Comparison of ENCODE assay signal across 9 cellular contexts in the genomic region with DNA sequence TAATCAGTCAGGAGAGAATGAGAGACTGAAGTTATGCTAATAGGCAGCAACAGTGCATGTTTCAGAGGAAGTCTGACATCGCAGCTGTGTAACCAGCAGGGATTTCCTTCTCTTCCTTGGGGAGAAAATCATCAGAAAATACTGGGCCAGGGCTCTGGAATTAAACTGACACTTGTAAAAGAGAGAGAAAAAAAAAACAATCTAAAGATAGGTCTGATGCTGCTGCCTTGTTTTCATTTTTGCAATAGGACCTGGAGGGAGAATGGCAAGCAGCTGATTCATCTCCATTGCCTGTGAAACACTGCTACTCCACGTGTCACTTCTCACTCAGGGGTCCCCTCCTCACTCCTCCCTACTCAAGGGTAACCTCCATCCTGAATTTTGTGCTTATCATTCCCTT. TPM values are rescaled to one million over a fixed set of nuclear protein-coding genes. Genes with fewer than 3 reads are reported as not detected.
A peak's percentile ranks its signal among the peaks of the same experiment; 100 is the strongest.
DNase-seq lines count a peak whose midpoint lies in the region; ATAC-seq and TF ChIP-seq lines count a peak whose summit lies in the region.
"Had no signal": no experiment of that assay in that cellular context is flagged by ENCODE, and none has a peak within 500 bp of the region (broad histone marks: within the 10 kb centered on the region; RNA-seq: fewer than 3 reads in every experiment).

No MANE protein-coding gene starts in this region.

- H3K27me3 ChIP-seq in mammary epithelial cell (ENCODE audit: insufficient read depth, low read length) (no peaks in the 10 kb centered on the region), vagina (no peaks in the 10 kb centered on the region)

- peak overlapping the region; percentile 31 for H3K4me2 ChIP-seq in mammary epithelial cell (ENCODE audit: insufficient read depth, low read depth, low read length)

- peaks cover 45% of the 10 kb centered on the region for H3K4me1 Mint-ChIP-seq in activated naive CD4-positive, alpha-beta T cell treated with anti-CD3 and anti-CD28 coated beads, Interleukin-2, amount 50 U/mL, for 24 hours
- peaks cover 13% of the 10 kb centered on the region for H3K4me1 Mint-ChIP-seq in memory B cell

- in situ Hi-C loops in mammary epithelial cell (cut with MboI; ENCODE audit: low sequenced_read_pairs in 2 of 2): loop anchor here (10.0 to 25.0 kb wide), 2 partner anchors 134 to 297 kb away; a partner anchor contains a TSS

- TF ChIP-seq POLR2A in vagina (IDR thresholded peaks at IDR 0.05): no peak

- H2AFZ ChIP-seq in mammary epithelial cell (ENCODE audit: low read depth, low read length): no peak overlapping the region

- intact Hi-C loops in mammary epithelial cell (cut with micrococcal nuclease) (no loop called here), vagina (cut with DNase I) (no loop called here)

- H3K9me3 Mint-ChIP-seq in activated naive CD4-positive, alpha-beta T cell treated with anti-CD3 and anti-CD28 coated beads, Interleukin-2, amount 50 U/mL, for 24 hours: no peaks in the 10 kb centered on the region
- H3K9me3 Mint-ChIP-seq in memory B cell: no peaks in the 10 kb centered on the region

- H3K4me1 ChIP-seq in mammary epithelial cell (ENCODE audit: insufficient read depth, low read length) (peaks cover 20% of the 10 kb centered on the region), vagina (peaks cover 67% of the 10 kb centered on the region)

- H3K27ac ChIP-seq in mammary epithelial cell (ENCODE audit: insufficient read depth, low read depth, low read length) (peak overlapping the region; percentile 53), vagina (peak overlapping the region; percentile 87)

- H3K4me3 ChIP-seq in mammary epithelial cell (replicated peaks in 1 of 3; ENCODE audit: insufficient read depth in 1 of 3, low read depth in 2 of 3, low read length in 3 of 3): no peak overlapping the region
- no peak overlapping the region for H3K4me3 ChIP-seq in vagina

- CTCF ChIA-PET in mammary epithelial cell (lab: Charles Lee; ENCODE audit: low non-redundant PET): no interaction called here

- H3K79me2 ChIP-seq in mammary epithelial cell (ENCODE audit: insufficient read depth, low read length): no peaks in the 10 kb centered on the region

- dilution Hi-C loops in mammary epithelial cell (cut with HindIII; ENCODE audit: low sequenced_read_pairs): no loop called here

- TF ChIP-seq CTCF in mammary epithelial cell (conservative IDR thresholded peaks at IDR 0.05 in 1 of 2, IDR thresholded peaks at IDR 0.05 in 1 of 2; ENCODE audit: extremely low read depth in 1 of 2, insufficient read depth in 1 of 2, low read depth in 1 of 2, low read length in 2 of 2): no peak
- no peak for TF ChIP-seq CTCF in vagina (IDR thresholded peaks at IDR 0.05)

- peaks cover 4% of the 10 kb centered on the region for H3K36me3 Mint-ChIP-seq in activated naive CD4-positive, alpha-beta T cell treated with anti-CD3 and anti-CD28 coated beads, Interleukin-2, amount 50 U/mL, for 24 hours
- peaks cover 15% of the 10 kb centered on the region for H3K36me3 Mint-ChIP-seq in memory B cell

- H3K36me3 ChIP-seq in mammary epithelial cell (ENCODE audit: insufficient read depth, low read length) (no peaks in the 10 kb centered on the region), vagina (no peaks in the 10 kb centered on the region)

- peak overlapping the region; percentile 91 for H3K27ac Mint-ChIP-seq in activated naive CD4-positive, alpha-beta T cell treated with anti-CD3 and anti-CD28 coated beads, Interleukin-2, amount 50 U/mL, for 24 hours
- peak overlapping the region; percentile 85 for H3K27ac Mint-ChIP-seq in memory B cell

- no peak for DNase-seq in activated naive CD4-positive, alpha-beta T cell (lab: John Stamatoyannopoulos, UW)
- DNase-seq in mammary epithelial cell: no peak
- no peak for DNase-seq in memory B cell (ENCODE audit: low spot score in 2 of 2)
- DNase-seq in vagina (ENCODE audit: extremely low spot score in 2 of 2): no peak
- no peak for DNase-seq in HK-2 (ENCODE audit: unreplicated experiment)
- DNase-seq in stimulated activated CD4-positive, alpha-beta T cell treated with anti-CD3 and anti-CD28 coated beads, Interleukin-4, amount 100 ng/mL, for 4 hours: no peak
- no peak for DNase-seq in left lobe of liver (ENCODE audit: low spot score)
- DNase-seq: DMS53 had no signal

- 49% methylated on average over 2 of the region's 2 CpGs for WGBS in mammary epithelial cell (ENCODE audit: low coverage, missing lambda C conversion rate)

- BruUV-seq in mammary epithelial cell (replicated peaks; lab: Mats Ljungman, UMichigan): no TSS peak

- peak overlapping the region; percentile 43 for H3K9ac ChIP-seq in mammary epithelial cell (ENCODE audit: insufficient read depth, low read length)

- ATAC-seq in memory B cell (ENCODE audit: low read depth) (no peak), left lobe of liver (no peak)

- H4K20me1 ChIP-seq in mammary epithelial cell (ENCODE audit: insufficient read depth, low read length): no peaks in the 10 kb centered on the region

- no peaks in the 10 kb centered on the region for H3K27me3 Mint-ChIP-seq in activated naive CD4-positive, alpha-beta T cell treated with anti-CD3 and anti-CD28 coated beads, Interleukin-2, amount 50 U/mL, for 24 hours
- no peaks in the 10 kb centered on the region for H3K27me3 Mint-ChIP-seq in memory B cell

- no peaks in the 10 kb centered on the region for H3K9me3 ChIP-seq in mammary epithelial cell (replicated peaks; ENCODE audit: insufficient read depth, low read length)
- no peaks in the 10 kb centered on the region for H3K9me3 ChIP-seq in vagina

- H3K4me3 Mint-ChIP-seq in activated naive CD4-positive, alpha-beta T cell treated with anti-CD3 and anti-CD28 coated beads, Interleukin-2, amount 50 U/mL, for 24 hours: no peak overlapping the region
- no peak overlapping the region for H3K4me3 Mint-ChIP-seq in memory B cell

RNA-seq across cellular contexts. Expression of a gene that starts 17.7 kb away (rescaled TPM):
- total RNA-seq in mammary epithelial cell (1 to 10 TPM; 6.3 to 9.8 TPM), vagina (23.6 TPM), left lobe of liver (0.35 TPM)
- 4.0 TPM for polyA plus RNA-seq in mammary epithelial cell
- polyA minus RNA-seq in mammary epithelial cell: 8.9 TPM

RNA-seq across cellular contexts. Expression of a gene that starts 47.5 kb away (rescaled TPM):
- total RNA-seq in mammary epithelial cell: 10 to 100 TPM; 10.0 to 18.6 TPM
- polyA plus RNA-seq in mammary epithelial cell: 8.5 TPM
- 11.4 TPM for polyA minus RNA-seq in mammary epithelial cell
- 7.9 TPM for total RNA-seq in vagina
- 1.3 TPM for total RNA-seq in left lobe of liver

RNA-seq across cellular contexts. Expression of a gene that starts 51.0 kb away (rescaled TPM):
- 10 to 100 TPM; 41.8 to 83.4 TPM for total RNA-seq in mammary epithelial cell
- polyA plus RNA-seq in mammary epithelial cell: 52.2 TPM
- 112 TPM for polyA minus RNA-seq in mammary epithelial cell
- total RNA-seq in vagina: 39.8 TPM
- 9.4 TPM for total RNA-seq in left lobe of liver
